In genomic region chr2:130288467-130289403, GRCh38 we compare ENCODE assay signal across 2 cellular contexts.
A peak's percentile ranks its signal among the peaks of the same experiment; 100 is the strongest.
TF ChIP-seq lines count a peak whose summit lies in the region.

No MANE protein-coding gene starts in this region.

TF ChIP-seq in IMR-90, 13 proteins besides CTCF, POLR2A, EP300 and RAD21:
- TF ChIP-seq MAZ (IDR thresholded peaks at IDR 0.05; ENCODE audit: borderline replicate concordance, low read depth, low read length) (no peak), CEBPB (IDR thresholded peaks at IDR 0.05; ENCODE audit: low read depth, low read length) (no peak), SMC3 (IDR thresholded peaks at IDR 0.05; ENCODE audit: low read depth, low read length) (no peak), RFX5 (IDR thresholded peaks at IDR 0.05; ENCODE audit: low read depth, low read length) (no peak), RCOR1 (IDR thresholded peaks at IDR 0.05; ENCODE audit: insufficient replicate concordance, low read length) (no peak), FOS (IDR thresholded peaks at IDR 0.05; ENCODE audit: low read depth, low read length) (no peak), USF2 (IDR thresholded peaks at IDR 0.05; ENCODE audit: low read depth, low read length) (no peak), MXI1 (IDR thresholded peaks at IDR 0.05; ENCODE audit: borderline replicate concordance, low read depth, low read length) (no peak), NFE2L2 (IDR thresholded peaks at IDR 0.05; ENCODE audit: low read depth, low read length) (no peak), CHD1 (IDR thresholded peaks at IDR 0.05; ENCODE audit: low read depth, low read length) (no peak), MAFK (IDR thresholded peaks at IDR 0.05; ENCODE audit: low read depth, low read length) (no peak), BHLHE40 (IDR thresholded peaks at IDR 0.05; ENCODE audit: low read depth, low read length) (no peak)
- TF ChIP-seq, protein P1, sequence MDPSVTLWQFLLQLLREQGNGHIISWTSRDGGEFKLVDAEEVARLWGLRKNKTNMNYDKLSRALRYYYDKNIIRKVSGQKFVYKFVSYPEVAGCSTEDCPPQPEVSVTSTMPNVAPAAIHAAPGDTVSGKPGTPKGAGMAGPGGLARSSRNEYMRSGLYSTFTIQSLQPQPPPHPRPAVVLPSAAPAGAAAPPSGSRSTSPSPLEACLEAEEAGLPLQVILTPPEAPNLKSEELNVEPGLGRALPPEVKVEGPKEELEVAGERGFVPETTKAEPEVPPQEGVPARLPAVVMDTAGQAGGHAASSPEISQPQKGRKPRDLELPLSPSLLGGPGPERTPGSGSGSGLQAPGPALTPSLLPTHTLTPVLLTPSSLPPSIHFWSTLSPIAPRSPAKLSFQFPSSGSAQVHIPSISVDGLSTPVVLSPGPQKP (IDR thresholded peaks at IDR 0.05; ENCODE audit: borderline replicate concordance, low read depth, low read length) = no peak
TF ChIP-seq in IMR-90: peak in this region for 0.

TF ChIP-seq in H1, 55 proteins besides CTCF, POLR2A, EP300 and RAD21:
- 0 out of 2 replicates have a peak, but pooled peaks have one; percentile 33 for TF ChIP-seq CHD2 (IDR thresholded peaks at IDR 0.05; ENCODE audit: low read length)
- no peak for TF ChIP-seq NRF1 (IDR thresholded peaks at IDR 0.05; ENCODE audit: low read depth, low read length)
- TF ChIP-seq TBP (IDR thresholded peaks at IDR 0.05; ENCODE audit: low read depth, low read length) = peak; percentile 74
- TF ChIP-seq KDM1A (IDR thresholded peaks at IDR 0.05; ENCODE audit: borderline replicate concordance, low read length) = peak; percentile 55; the same call in 1 of the 2 replicates
- TF ChIP-seq ASH2L (IDR thresholded peaks at IDR 0.05; ENCODE audit: low read length) = peak; percentile 90
- TF ChIP-seq SUZ12 (IDR thresholded peaks at IDR 0.05; ENCODE audit: low read length) = no peak
- TF ChIP-seq SAP30 (IDR thresholded peaks at IDR 0.05; ENCODE audit: insufficient read depth, insufficient replicate concordance, low read length) = no peak
- TF ChIP-seq ZNF274 (IDR thresholded peaks at IDR 0.05; ENCODE audit: borderline replicate concordance, extremely low read depth, low read length) = no peak
- TF ChIP-seq TEAD4 (IDR thresholded peaks at IDR 0.05; ENCODE audit: low read depth, low read length) = no peak
- no peak for TF ChIP-seq HDAC2 (IDR thresholded peaks at IDR 0.05; ENCODE audit: borderline replicate concordance in 1 of 2, low read depth in 2 of 2, low read length in 2 of 2)
- TF ChIP-seq, protein P2, sequence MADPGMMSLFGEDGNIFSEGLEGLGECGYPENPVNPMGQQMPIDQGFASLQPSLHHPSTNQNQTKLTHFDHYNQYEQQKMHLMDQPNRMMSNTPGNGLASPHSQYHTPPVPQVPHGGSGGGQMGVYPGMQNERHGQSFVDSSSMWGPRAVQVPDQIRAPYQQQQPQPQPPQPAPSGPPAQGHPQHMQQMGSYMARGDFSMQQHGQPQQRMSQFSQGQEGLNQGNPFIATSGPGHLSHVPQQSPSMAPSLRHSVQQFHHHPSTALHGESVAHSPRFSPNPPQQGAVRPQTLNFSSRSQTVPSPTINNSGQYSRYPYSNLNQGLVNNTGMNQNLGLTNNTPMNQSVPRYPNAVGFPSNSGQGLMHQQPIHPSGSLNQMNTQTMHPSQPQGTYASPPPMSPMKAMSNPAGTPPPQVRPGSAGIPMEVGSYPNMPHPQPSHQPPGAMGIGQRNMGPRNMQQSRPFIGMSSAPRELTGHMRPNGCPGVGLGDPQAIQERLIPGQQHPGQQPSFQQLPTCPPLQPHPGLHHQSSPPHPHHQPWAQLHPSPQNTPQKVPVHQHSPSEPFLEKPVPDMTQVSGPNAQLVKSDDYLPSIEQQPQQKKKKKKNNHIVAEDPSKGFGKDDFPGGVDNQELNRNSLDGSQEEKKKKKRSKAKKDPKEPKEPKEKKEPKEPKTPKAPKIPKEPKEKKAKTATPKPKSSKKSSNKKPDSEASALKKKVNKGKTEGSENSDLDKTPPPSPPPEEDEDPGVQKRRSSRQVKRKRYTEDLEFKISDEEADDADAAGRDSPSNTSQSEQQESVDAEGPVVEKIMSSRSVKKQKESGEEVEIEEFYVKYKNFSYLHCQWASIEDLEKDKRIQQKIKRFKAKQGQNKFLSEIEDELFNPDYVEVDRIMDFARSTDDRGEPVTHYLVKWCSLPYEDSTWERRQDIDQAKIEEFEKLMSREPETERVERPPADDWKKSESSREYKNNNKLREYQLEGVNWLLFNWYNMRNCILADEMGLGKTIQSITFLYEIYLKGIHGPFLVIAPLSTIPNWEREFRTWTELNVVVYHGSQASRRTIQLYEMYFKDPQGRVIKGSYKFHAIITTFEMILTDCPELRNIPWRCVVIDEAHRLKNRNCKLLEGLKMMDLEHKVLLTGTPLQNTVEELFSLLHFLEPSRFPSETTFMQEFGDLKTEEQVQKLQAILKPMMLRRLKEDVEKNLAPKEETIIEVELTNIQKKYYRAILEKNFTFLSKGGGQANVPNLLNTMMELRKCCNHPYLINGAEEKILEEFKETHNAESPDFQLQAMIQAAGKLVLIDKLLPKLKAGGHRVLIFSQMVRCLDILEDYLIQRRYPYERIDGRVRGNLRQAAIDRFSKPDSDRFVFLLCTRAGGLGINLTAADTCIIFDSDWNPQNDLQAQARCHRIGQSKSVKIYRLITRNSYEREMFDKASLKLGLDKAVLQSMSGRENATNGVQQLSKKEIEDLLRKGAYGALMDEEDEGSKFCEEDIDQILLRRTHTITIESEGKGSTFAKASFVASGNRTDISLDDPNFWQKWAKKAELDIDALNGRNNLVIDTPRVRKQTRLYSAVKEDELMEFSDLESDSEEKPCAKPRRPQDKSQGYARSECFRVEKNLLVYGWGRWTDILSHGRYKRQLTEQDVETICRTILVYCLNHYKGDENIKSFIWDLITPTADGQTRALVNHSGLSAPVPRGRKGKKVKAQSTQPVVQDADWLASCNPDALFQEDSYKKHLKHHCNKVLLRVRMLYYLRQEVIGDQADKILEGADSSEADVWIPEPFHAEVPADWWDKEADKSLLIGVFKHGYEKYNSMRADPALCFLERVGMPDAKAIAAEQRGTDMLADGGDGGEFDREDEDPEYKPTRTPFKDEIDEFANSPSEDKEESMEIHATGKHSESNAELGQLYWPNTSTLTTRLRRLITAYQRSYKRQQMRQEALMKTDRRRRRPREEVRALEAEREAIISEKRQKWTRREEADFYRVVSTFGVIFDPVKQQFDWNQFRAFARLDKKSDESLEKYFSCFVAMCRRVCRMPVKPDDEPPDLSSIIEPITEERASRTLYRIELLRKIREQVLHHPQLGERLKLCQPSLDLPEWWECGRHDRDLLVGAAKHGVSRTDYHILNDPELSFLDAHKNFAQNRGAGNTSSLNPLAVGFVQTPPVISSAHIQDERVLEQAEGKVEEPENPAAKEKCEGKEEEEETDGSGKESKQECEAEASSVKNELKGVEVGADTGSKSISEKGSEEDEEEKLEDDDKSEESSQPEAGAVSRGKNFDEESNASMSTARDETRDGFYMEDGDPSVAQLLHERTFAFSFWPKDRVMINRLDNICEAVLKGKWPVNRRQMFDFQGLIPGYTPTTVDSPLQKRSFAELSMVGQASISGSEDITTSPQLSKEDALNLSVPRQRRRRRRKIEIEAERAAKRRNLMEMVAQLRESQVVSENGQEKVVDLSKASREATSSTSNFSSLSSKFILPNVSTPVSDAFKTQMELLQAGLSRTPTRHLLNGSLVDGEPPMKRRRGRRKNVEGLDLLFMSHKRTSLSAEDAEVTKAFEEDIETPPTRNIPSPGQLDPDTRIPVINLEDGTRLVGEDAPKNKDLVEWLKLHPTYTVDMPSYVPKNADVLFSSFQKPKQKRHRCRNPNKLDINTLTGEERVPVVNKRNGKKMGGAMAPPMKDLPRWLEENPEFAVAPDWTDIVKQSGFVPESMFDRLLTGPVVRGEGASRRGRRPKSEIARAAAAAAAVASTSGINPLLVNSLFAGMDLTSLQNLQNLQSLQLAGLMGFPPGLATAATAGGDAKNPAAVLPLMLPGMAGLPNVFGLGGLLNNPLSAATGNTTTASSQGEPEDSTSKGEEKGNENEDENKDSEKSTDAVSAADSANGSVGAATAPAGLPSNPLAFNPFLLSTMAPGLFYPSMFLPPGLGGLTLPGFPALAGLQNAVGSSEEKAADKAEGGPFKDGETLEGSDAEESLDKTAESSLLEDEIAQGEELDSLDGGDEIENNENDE (IDR thresholded peaks at IDR 0.05; ENCODE audit: insufficient replicate concordance, low read length) = no peak
- TF ChIP-seq USF2 (IDR thresholded peaks at IDR 0.05; ENCODE audit: low read length) = no peak
- no peak for TF ChIP-seq CBX8 (IDR thresholded peaks at IDR 0.05; ENCODE audit: borderline replicate concordance, low read depth, low read length)
- peak; percentile 55; the same call in 1 of the 2 replicates for TF ChIP-seq GABPA (IDR thresholded peaks at IDR 0.05; ENCODE audit: borderline replicate concordance, insufficient read depth, low read length)
- TF ChIP-seq RXRA (IDR thresholded peaks at IDR 0.05; ENCODE audit: insufficient read depth, low read depth, low read length) = no peak
- peak; percentile 40; the same call in 1 of the 2 replicates for TF ChIP-seq SP1 (IDR thresholded peaks at IDR 0.05; ENCODE audit: low read depth, low read length)
- TF ChIP-seq RBBP5 (IDR thresholded peaks at IDR 0.05; ENCODE audit: borderline replicate concordance, low read depth, low read length) = peak; percentile 95; the same call in 1 of the 2 replicates
- peak; percentile 14; the same call in 1 of the 2 replicates for TF ChIP-seq MAX (IDR thresholded peaks at IDR 0.05)
- TF ChIP-seq JUN (IDR thresholded peaks at IDR 0.05; ENCODE audit: low read depth, low read length) = no peak
- TF ChIP-seq SRF (IDR thresholded peaks at IDR 0.05; ENCODE audit: low read depth, low read length) = no peak
- TF ChIP-seq EZH2 (IDR thresholded peaks at IDR 0.05; ENCODE audit: low read depth, low read length, severe bottlenecking) = no peak
- no peak for TF ChIP-seq CREB1 (IDR thresholded peaks at IDR 0.05)
- TF ChIP-seq KDM4A (IDR thresholded peaks at IDR 0.05; ENCODE audit: low read depth, low read length, severe bottlenecking) = no peak
- no peak; the same call in 1 of the 2 replicates for TF ChIP-seq E2F6 (IDR thresholded peaks at IDR 0.05)
- no peak for TF ChIP-seq YY1 (IDR thresholded peaks at IDR 0.05; ENCODE audit: low read depth, low read length)
